In the genomic region with DNA sequence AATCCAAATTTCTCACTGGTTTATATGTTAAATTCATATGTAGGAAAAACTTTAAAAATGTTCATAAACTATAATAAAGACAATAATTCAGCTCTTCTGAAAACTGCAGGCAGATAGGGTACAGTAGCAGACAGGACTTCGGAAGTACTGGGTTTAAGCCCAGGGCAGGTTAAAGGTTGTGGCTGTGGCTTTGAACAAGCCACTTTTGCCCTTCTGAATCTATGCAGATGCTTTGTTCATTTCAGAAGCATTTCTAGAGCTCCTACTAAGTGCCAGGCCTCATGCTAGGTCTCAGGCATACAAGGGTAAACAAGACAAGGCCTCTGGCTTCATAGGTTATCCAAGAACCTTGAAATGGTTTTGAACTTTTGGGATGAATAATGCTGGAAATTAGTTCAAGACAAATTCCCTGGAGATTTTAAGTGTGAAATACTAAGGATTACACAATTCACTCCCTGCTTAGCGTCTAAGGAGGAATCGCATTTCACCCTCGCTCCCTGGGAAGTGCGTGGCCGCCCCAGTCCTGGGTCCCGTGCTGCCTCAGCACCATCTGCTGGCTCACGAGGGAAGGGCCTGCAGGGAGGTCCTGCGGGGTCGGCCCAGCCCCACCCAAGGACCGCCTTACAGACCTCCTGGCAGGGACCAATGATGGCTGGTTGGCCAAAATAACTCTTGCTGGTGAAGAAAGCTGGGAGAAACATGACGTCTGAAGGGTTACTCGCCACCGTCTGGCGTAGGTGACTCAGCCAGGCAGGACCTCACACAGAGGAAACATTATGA, we compare ENCODE assay signal across 9 cellular contexts.
A peak's percentile ranks its signal among the peaks of the same experiment; 100 is the strongest.
DNase-seq lines count a peak whose midpoint lies in the region; ATAC-seq and TF ChIP-seq lines count a peak whose summit lies in the region.
"Had no signal": no experiment of that assay in that cellular context is flagged by ENCODE, and none has a peak within 500 bp of the region (broad histone marks: within the 10 kb centered on the region; RNA-seq: fewer than 3 reads in every experiment).

No MANE protein-coding gene starts in this region.

- H3K27ac ChIP-seq in hepatocyte, result no peak overlapping the region

- H3K4me2 ChIP-seq in hepatocyte (no peak overlapping the region), skeletal muscle satellite cell (ENCODE audit: low read length) (peak overlapping the region; percentile 11)

- H3K27ac Mint-ChIP-seq in activated B cell treated with CpG ODN at 0.5 μM for 24 hours, result no peak overlapping the region
- H3K27ac Mint-ChIP-seq in activated CD4-positive, alpha-beta T cell treated with anti-CD3 and anti-CD28 coated beads, Interleukin-2, amount 10 ng/mL, durations not matched to agents 7 days and 5 days, result no peak overlapping the region
- H3K27ac Mint-ChIP-seq: stimulated activated naive CD8-positive, alpha-beta T cell treated with anti-CD3 and anti-CD28 coated beads, Interleukin-15, Interleukin-2, amounts not matched to agents 100 ng/mL and 50 ng/mL, for 24 hours had no signal

- H3K9me3 Mint-ChIP-seq in activated B cell treated with CpG ODN at 0.5 μM for 24 hours, result no peaks in the 10 kb centered on the region
- peaks cover 3% of the 10 kb centered on the region for H3K9me3 Mint-ChIP-seq in activated CD4-positive, alpha-beta T cell treated with anti-CD3 and anti-CD28 coated beads, Interleukin-2, amount 10 ng/mL, durations not matched to agents 7 days and 5 days
- H3K9me3 Mint-ChIP-seq: stimulated activated naive CD8-positive, alpha-beta T cell treated with anti-CD3 and anti-CD28 coated beads, Interleukin-15, Interleukin-2, amounts not matched to agents 100 ng/mL and 50 ng/mL, for 24 hours had no signal

- no peak overlapping the region for H3K4me3 Mint-ChIP-seq in activated B cell treated with CpG ODN at 0.5 μM for 24 hours
- no peak overlapping the region for H3K4me3 Mint-ChIP-seq in activated CD4-positive, alpha-beta T cell treated with anti-CD3 and anti-CD28 coated beads, Interleukin-2, amount 10 ng/mL, durations not matched to agents 7 days and 5 days
- H3K4me3 Mint-ChIP-seq: stimulated activated naive CD8-positive, alpha-beta T cell treated with anti-CD3 and anti-CD28 coated beads, Interleukin-15, Interleukin-2, amounts not matched to agents 100 ng/mL and 50 ng/mL, for 24 hours had no signal

- CTCF ChIA-PET in activated B cell treated with CpG ODN at 0.5 μM for 24 hours (lab: Charles Lee), result interaction anchor here (2.3 kb wide), 1 partner anchor 603 kb away, joined by 10 read pairs; no protein-coding TSS in a partner anchor
- CTCF ChIA-PET in activated CD4-positive, alpha-beta T cell treated with anti-CD3 and anti-CD28 coated beads, Interleukin-2, amount 10 ng/mL, durations not matched to agents 7 days and 5 days (lab: Charles Lee), result no interaction called here

- no peaks in the 10 kb centered on the region for H3K36me3 Mint-ChIP-seq in activated B cell treated with CpG ODN at 0.5 μM for 24 hours (ENCODE audit: low read depth)
- no peaks in the 10 kb centered on the region for H3K36me3 Mint-ChIP-seq in activated CD4-positive, alpha-beta T cell treated with anti-CD3 and anti-CD28 coated beads, Interleukin-2, amount 10 ng/mL, durations not matched to agents 7 days and 5 days (ENCODE audit: low read depth)

- ATAC-seq in Right ventricle myocardium inferior (peak; percentile 99), HG03521 (IDR thresholded peaks at IDR 0.05; ENCODE audit: unreplicated experiment) (peak; percentile 59), activated B cell treated with CpG ODN at 0.5 μM for 24 hours (ENCODE audit: low read depth) (peak; percentile 42), GM18873 (IDR thresholded peaks at IDR 0.05; ENCODE audit: low FRiP score, unreplicated experiment) (no peak)

- no peaks in the 10 kb centered on the region for H4K20me1 ChIP-seq in hepatocyte (ENCODE audit: insufficient read depth, poor library complexity, severe bottlenecking)

- H3K9ac ChIP-seq in skeletal muscle satellite cell (ENCODE audit: low read depth, low read length), result no peak overlapping the region

- H3K9me3 ChIP-seq in hepatocyte (ENCODE audit: low read depth) (no peaks in the 10 kb centered on the region), skeletal muscle satellite cell (replicated peaks; ENCODE audit: low read length) (no peaks in the 10 kb centered on the region)

- intact Hi-C loops in Right ventricle myocardium inferior (cut with DNase I) (loop anchor here (2.0 to 10.0 kb wide), 2 partner anchors 62 to 604 kb away; no protein-coding TSS in a partner anchor), cardiac septum (cut with DNase I) (loop anchor here (5.0 kb wide), 1 partner anchor 605 kb away; no protein-coding TSS in a partner anchor), activated B cell treated with CpG ODN at 0.5 μM for 24 hours (cut with micrococcal nuclease) (loop anchor here (1.0 to 5.0 kb wide), 3 partner anchors 603 to 1410 kb away; no protein-coding TSS in a partner anchor)

- no peaks in the 10 kb centered on the region for H3K4me1 Mint-ChIP-seq in activated B cell treated with CpG ODN at 0.5 μM for 24 hours
- no peaks in the 10 kb centered on the region for H3K4me1 Mint-ChIP-seq in activated CD4-positive, alpha-beta T cell treated with anti-CD3 and anti-CD28 coated beads, Interleukin-2, amount 10 ng/mL, durations not matched to agents 7 days and 5 days

- H3K27me3 ChIP-seq in hepatocyte (no peaks in the 10 kb centered on the region), skeletal muscle satellite cell (ENCODE audit: control insufficient read depth, insufficient read depth, low read length) (no peaks in the 10 kb centered on the region)

- peaks cover 4% of the 10 kb centered on the region for H3K27me3 Mint-ChIP-seq in activated B cell treated with CpG ODN at 0.5 μM for 24 hours
- no peaks in the 10 kb centered on the region for H3K27me3 Mint-ChIP-seq in activated CD4-positive, alpha-beta T cell treated with anti-CD3 and anti-CD28 coated beads, Interleukin-2, amount 10 ng/mL, durations not matched to agents 7 days and 5 days
- H3K27me3 Mint-ChIP-seq: stimulated activated naive CD8-positive, alpha-beta T cell treated with anti-CD3 and anti-CD28 coated beads, Interleukin-15, Interleukin-2, amounts not matched to agents 100 ng/mL and 50 ng/mL, for 24 hours had no signal

- 18% methylated on average over 15 of the region's 15 CpGs for WGBS in hepatocyte (ENCODE audit: low lambda C conversion rate, missing lambda C conversion rate)

- peak; percentile 83 for DNase-seq in Right ventricle myocardium inferior (ENCODE audit: missing footprints)
- DNase-seq in cardiac septum (ENCODE audit: low spot score), result no peak
- DNase-seq in activated B cell treated with CpG ODN at 0.5 μM for 24 hours, result peak; percentile 18
- DNase-seq in hepatocyte (ENCODE audit: low spot score), result peak; percentile 85
- no peak for DNase-seq in activated CD4-positive, alpha-beta T cell treated with anti-CD3 and anti-CD28 coated beads, Interleukin-2, amount 10 ng/mL, durations not matched to agents 7 days and 5 days

- H3K4me3 ChIP-seq in hepatocyte (no peak overlapping the region), skeletal muscle satellite cell (ENCODE audit: low read length) (no peak overlapping the region)

- no peak for TF ChIP-seq CTCF in activated B cell treated with CpG ODN at 0.5 μM for 24 hours (IDR thresholded peaks at IDR 0.05)
- peak; percentile 85 for TF ChIP-seq CTCF in hepatocyte (IDR thresholded peaks at IDR 0.05; ENCODE audit: poor library complexity)

- no peaks in the 10 kb centered on the region for H3K9me2 ChIP-seq in hepatocyte (replicated peaks; ENCODE audit: insufficient read depth)

- H2AFZ ChIP-seq in hepatocyte, result no peak overlapping the region

- H3K36me3 ChIP-seq in hepatocyte (replicated peaks; ENCODE audit: insufficient read depth, low read depth), result no peaks in the 10 kb centered on the region
- no peaks in the 10 kb centered on the region for H3K36me3 ChIP-seq in skeletal muscle satellite cell (ENCODE audit: insufficient read depth, low read length)

- H3K4me1 ChIP-seq in hepatocyte (ENCODE audit: insufficient read depth) (no peaks in the 10 kb centered on the region), skeletal muscle satellite cell (ENCODE audit: control insufficient read depth, insufficient read depth, low read length) (no peaks in the 10 kb centered on the region)

- no peaks in the 10 kb centered on the region for H3K79me2 ChIP-seq in hepatocyte

- POLR2A ChIA-PET in activated B cell treated with CpG ODN at 0.5 μM for 24 hours (lab: Charles Lee), result no interaction called here
- POLR2A ChIA-PET in activated CD4-positive, alpha-beta T cell treated with anti-CD3 and anti-CD28 coated beads, Interleukin-2, amount 10 ng/mL, durations not matched to agents 7 days and 5 days (lab: Charles Lee), result no interaction called here

Comparison
In these comparisons a context has a peak if more than half of its experiments do, and no peak if none do; other contexts are left out.
1. DNase-seq: peak in Right ventricle myocardium inferior (single experiment), activated B cell treated with CpG ODN at 0.5 μM for 24 hours (single experiment) and hepatocyte (single experiment); none in cardiac septum (single experiment) and activated CD4-positive, alpha-beta T cell treated with anti-CD3 and anti-CD28 coated beads, Interleukin-2, amount 10 ng/mL, durations not matched to agents 7 days and 5 days (single experiment).